ENCODE assay signal across 22 cellular contexts in genomic region chr13:106029901-106030300, GRCh38.
"Had no signal": no experiment of that assay in that cellular context is flagged by ENCODE, and none has a peak within 500 bp of the region (broad histone marks: within the 10 kb centered on the region; RNA-seq: fewer than 3 reads in every experiment).

No MANE protein-coding gene starts in this region.

- H2AFZ ChIP-seq: hepatocyte had no signal

- H3K27me3 ChIP-seq: foreskin keratinocyte, hepatocyte, neutrophil, right atrium auricular region, suprapubic skin, thyroid gland had no signal

- H3K79me2 ChIP-seq: hepatocyte had no signal

- H3K27ac ChIP-seq: coronary artery, foreskin keratinocyte, hepatocyte, neutrophil, right atrium auricular region, suprapubic skin, thyroid gland had no signal

- DNase-seq: effector CD4-positive, alpha-beta T cell; endodermal cell; erythroblast; foreskin keratinocyte; head of caudate nucleus; kidney; left cardiac atrium; left ventricle myocardium superior; mesenchymal stem cell; midbrain; naive B cell; stimulated activated CD4-positive, alpha-beta T cell treated with anti-CD3 and anti-CD28 coated beads, Interleukin-4, amount 100 ng/mL, for 1 hour; stimulated activated CD8-positive, alpha-beta memory T cell treated with anti-CD3 and anti-CD28 coated beads, Interleukin-4, amount 100 ng/mL, for 48 hours; stimulated activated naive CD8-positive, alpha-beta T cell treated with anti-CD3 and anti-CD28 coated beads, Interleukin-15, Interleukin-2, amounts not matched to agents 100 U/mL and 50 U/mL, for 24 hours; thyroid gland had no signal

- H3K9me3 ChIP-seq: neutrophil, right atrium auricular region, suprapubic skin, thyroid gland had no signal

- H3K4me1 ChIP-seq: foreskin keratinocyte, right atrium auricular region, thyroid gland had no signal

- H3K4me3 ChIP-seq: coronary artery, hepatocyte, lung, right atrium auricular region, suprapubic skin, thyroid gland had no signal

- H3K4me2 ChIP-seq: hepatocyte had no signal

- ATAC-seq: foreskin keratinocyte; left cardiac atrium; left ventricle myocardium superior; stimulated activated effector memory CD8-positive, alpha-beta T cell treated with anti-CD3 and anti-CD28 coated beads, Interleukin-12 subunit alpha, Interleukin-12 subunit beta, amount 100 ng/mL, for 72 hours; stimulated activated naive CD8-positive, alpha-beta T cell treated with anti-CD3 and anti-CD28 coated beads, Interleukin-15, Interleukin-2, amounts not matched to agents 100 U/mL and 50 U/mL, for 24 hours had no signal

- H3K36me3 ChIP-seq: neutrophil, right atrium auricular region, suprapubic skin, thyroid gland had no signal
